ENCODE assay signal across 8 cellular contexts in the genomic region with DNA sequence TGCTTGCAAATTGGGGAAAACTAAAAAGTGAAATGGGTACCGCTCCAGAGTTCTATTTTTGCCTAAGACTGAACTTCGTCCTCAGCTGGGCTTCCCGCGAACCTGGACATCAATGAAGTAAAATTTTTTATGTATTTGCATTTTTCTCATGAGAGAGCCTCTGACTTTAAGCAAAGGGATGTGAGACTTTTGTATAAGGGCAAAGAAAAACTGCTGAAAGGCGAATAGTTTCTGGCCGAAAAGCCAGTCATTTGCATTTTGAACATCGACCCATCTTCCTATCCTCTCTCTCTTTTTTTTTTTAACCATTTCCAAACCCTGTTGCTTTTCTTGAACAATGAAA. TPM values are rescaled to one million over a fixed set of nuclear protein-coding genes. Genes with fewer than 3 reads are reported as not detected.
DNase-seq lines count a peak whose midpoint lies in the region; ATAC-seq and TF ChIP-seq lines count a peak whose summit lies in the region.

No MANE protein-coding gene starts in this region.

- under 1% methylated on average over 7 of the region's 7 CpGs for WGBS in liver

- peak overlapping the region; percentile 61 to 89 for H3K9ac ChIP-seq in liver (ENCODE audit: low read depth in 1 of 2, low read length in 2 of 2)

- no peak for TF ChIP-seq RAD21 in liver (IDR thresholded peaks at IDR 0.05)

- no peaks in the 10 kb centered on the region for H3K4me1 ChIP-seq in BE2C
- H3K4me1 ChIP-seq in liver (ENCODE audit: control insufficient read depth in 4 of 4, insufficient read depth in 4 of 4, low read length in 3 of 4), result peaks cover 1 to 21% (median 18%) of the 10 kb centered on the region in 4 donors
- H3K4me1 ChIP-seq in uterus, result peaks cover 7% of the 10 kb centered on the region in 2 donors

- peak overlapping the region; percentile 96 for H3K4me3 ChIP-seq in BE2C (ENCODE audit: low read depth, low read length)
- peak overlapping the region; percentile 82 for H3K4me3 ChIP-seq in H7 (ENCODE audit: insufficient read depth, low read depth, low read length)
- peak overlapping the region; percentile 66 to 86 (median 82) for H3K4me3 ChIP-seq in liver (ENCODE audit: low read depth in 1 of 3, low read length in 3 of 3)
- peak overlapping the region; percentile 74 to 80 for H3K4me3 ChIP-seq in uterus

- no peaks in the 10 kb centered on the region for H3K27me3 ChIP-seq in BE2C
- no peaks in the 10 kb centered on the region; the same call in 1 of the 2 replicates for H3K27me3 ChIP-seq in H7 (ENCODE audit: control insufficient read depth, insufficient read depth, low read length)
- H3K27me3 ChIP-seq in liver (ENCODE audit: control insufficient read depth in 4 of 4, insufficient read depth in 4 of 4, low read length in 3 of 4), result no peaks in the 10 kb centered on the region
- H3K27me3 ChIP-seq in uterus, result no peaks in the 10 kb centered on the region

- DNase-seq in BE2C, result no peak
- DNase-seq in H7, result no peak
- DNase-seq in activated naive CD4-positive, alpha-beta T cell treated with anti-CD3 and anti-CD28 coated beads, Interleukin-2, amount 50 U/mL, for 72 hours (ENCODE audit: low spot score in 2 of 2), result no peak
- no peak for DNase-seq in uterus
- no peak for DNase-seq in NOMO-1 treated with DMSO at 0.1 percent for 48 hours (lab: John Stamatoyannopoulos, UW; ENCODE audit: unreplicated experiment)
- no peak for DNase-seq in NCI-H187 (lab: John Stamatoyannopoulos, UW)
- DNase-seq in GM10248 (ENCODE audit: extremely low spot score), result no peak

- H3K27ac Mint-ChIP-seq in activated naive CD4-positive, alpha-beta T cell treated with anti-CD3 and anti-CD28 coated beads, Interleukin-2, amount 50 U/mL, for 72 hours, result peak overlapping the region; percentile 94 to 96

- intact Hi-C loops in uterus (cut with DNase I; ENCODE audit: low total_unique reads), result no loop called here

- H3K36me3 Mint-ChIP-seq in activated naive CD4-positive, alpha-beta T cell treated with anti-CD3 and anti-CD28 coated beads, Interleukin-2, amount 50 U/mL, for 72 hours, result peaks cover 6 to 8% of the 10 kb centered on the region in 2 donors

- H3K9me3 ChIP-seq in BE2C (no peaks in the 10 kb centered on the region), liver (ENCODE audit: control insufficient read depth in 4 of 4, low read length in 3 of 4) (no peaks in the 10 kb centered on the region), uterus (no peaks in the 10 kb centered on the region)

- POLR2A ChIA-PET in GM10248 (lab: Yijun Ruan, JAX), result no interaction called here

- peaks cover 0 to 4% of the 10 kb centered on the region in 2 donors for H3K9me3 Mint-ChIP-seq in activated naive CD4-positive, alpha-beta T cell treated with anti-CD3 and anti-CD28 coated beads, Interleukin-2, amount 50 U/mL, for 72 hours

- no peak for TF ChIP-seq POLR2A in uterus (IDR thresholded peaks at IDR 0.05)

- peak overlapping the region; percentile 93 to 95 for H3K27ac ChIP-seq in liver (ENCODE audit: low read depth in 1 of 2, low read length in 2 of 2)
- peak overlapping the region; percentile 67 to 79 for H3K27ac ChIP-seq in uterus

- TF ChIP-seq CTCF in BE2C (IDR thresholded peaks at IDR 0.05; ENCODE audit: low read depth, low read length) (no peak), liver (IDR thresholded peaks at IDR 0.05; ENCODE audit: low read depth, low read length, missing input control) (no peak), uterus (IDR thresholded peaks at IDR 0.05) (no peak), GM10248 (IDR thresholded peaks at IDR 0.05; ENCODE audit: control extremely low read depth, extremely low read depth, low read depth, missing control alignments) (no peak)

- CTCF ChIA-PET in GM10248 (lab: Yijun Ruan, JAX), result interaction anchor here (0.8 to 3.8 kb wide), 9 partner anchors 8 to 111 kb away, joined by 3 to 21 read pairs (median 5); no protein-coding TSS in a partner anchor

- H3K36me3 ChIP-seq in BE2C, result peaks cover 41% of the 10 kb centered on the region
- H3K36me3 ChIP-seq in H7 (replicated peaks; ENCODE audit: control insufficient read depth, insufficient read depth, low read length), result peaks cover 12% of the 10 kb centered on the region
- H3K36me3 ChIP-seq in liver (ENCODE audit: control insufficient read depth in 4 of 4, insufficient read depth in 3 of 4, low read depth in 1 of 4, low read length in 3 of 4), result peaks cover 0 to 28% (median 25%) of the 10 kb centered on the region in 4 donors
- no peaks in the 10 kb centered on the region for H3K36me3 ChIP-seq in uterus

- no peak for ATAC-seq in activated naive CD4-positive, alpha-beta T cell treated with anti-CD3 and anti-CD28 coated beads, Interleukin-2, amount 50 U/mL, for 72 hours

TF ChIP-seq in liver, 16 proteins besides CTCF, POLR2A, EP300 and RAD21:
- TF ChIP-seq YY1 (IDR thresholded peaks at IDR 0.05), result no peak

RNA-seq across cellular contexts. Expression of gene PMPCB, which starts 0.6 kb away (rescaled TPM):
- 42.1 TPM for polyA plus RNA-seq in BE2C (2012; ENCODE audit: insufficient read depth, insufficient read length, low read depth)
- 99.9 and 123 TPM in 2 replicates for total RNA-seq in H7 (2014; rRNA removed; shearing (Covaris generic))
- 10 to 100 TPM; 94.8 to 95.5 TPM for total RNA-seq in activated naive CD4-positive, alpha-beta T cell treated with anti-CD3 and anti-CD28 coated beads, Interleukin-2, amount 50 U/mL, for 72 hours
- total RNA-seq in liver, result 10 to 100 TPM; 43.3 to 51.0 TPM
- 10 to 100 TPM; 56.5 to 59.9 TPM for polyA plus RNA-seq in liver
- 10 to 100 TPM; 29.2 to 85.7 (median 45.6) TPM for total RNA-seq in uterus

RNA-seq across cellular contexts. Expression of gene DNAJC2, which starts 46.8 kb away (rescaled TPM):
- polyA plus RNA-seq in BE2C (2012; ENCODE audit: insufficient read depth, insufficient read length, low read depth), result 37.7 TPM
- 27.1 and 35.6 TPM in 2 replicates for total RNA-seq in H7 (2014; rRNA removed; shearing (Covaris generic))
- total RNA-seq in activated naive CD4-positive, alpha-beta T cell treated with anti-CD3 and anti-CD28 coated beads, Interleukin-2, amount 50 U/mL, for 72 hours, result 10 to 100 TPM; 37.6 to 39.4 TPM
- 10 to 100 TPM in 1 of 2 donors, 1 to 10 TPM in 1; 7.5 to 11.9 TPM for total RNA-seq in liver
- 10 to 100 TPM; 10.1 to 19.6 TPM for polyA plus RNA-seq in liver
- 10 to 100 TPM in 2 of 4 donors, 1 to 10 TPM in 2; 2.6 to 27.9 (median 15.9) TPM for total RNA-seq in uterus

RNA-seq across cellular contexts. Expression of gene PSMC2, which starts 49.6 kb away (rescaled TPM):
- 144 TPM for polyA plus RNA-seq in BE2C (2012; ENCODE audit: insufficient read depth, insufficient read length, low read depth)
- 138 and 151 TPM in 2 replicates for total RNA-seq in H7 (2014; rRNA removed; shearing (Covaris generic))
- 100 to 1,000 TPM; 121 to 138 TPM for total RNA-seq in activated naive CD4-positive, alpha-beta T cell treated with anti-CD3 and anti-CD28 coated beads, Interleukin-2, amount 50 U/mL, for 72 hours
- total RNA-seq in liver (100 to 1,000 TPM in 1 of 2 donors, 10 to 100 TPM in 1; 92.2 to 158 TPM), uterus (100 to 1,000 TPM in 1 of 4 donors, 10 to 100 TPM in 3; 30.0 to 128 (median 79.8) TPM)
- 100 to 1,000 TPM in 1 of 2 donors, 10 to 100 TPM in 1; 92.6 to 102 TPM for polyA plus RNA-seq in liver
